Comparison of ENCODE assay signal across 15 cellular contexts in genomic region chr2:43032894-43033270, GRCh38.
DNase-seq lines count a peak whose midpoint lies in the region; ATAC-seq and TF ChIP-seq lines count a peak whose summit lies in the region.
"Had no signal": no experiment of that assay in that cellular context is flagged by ENCODE, and none has a peak within 500 bp of the region (broad histone marks: within the 10 kb centered on the region; RNA-seq: fewer than 3 reads in every experiment).

No MANE protein-coding gene starts in this region.

- H3K27ac Mint-ChIP-seq in GM23338, result no peak overlapping the region

- H2BK12ac ChIP-seq in trophoblast cell (ENCODE audit: low read length), result peak overlapping the region; percentile 80

- H2AFZ ChIP-seq in trophoblast cell (ENCODE audit: insufficient read depth, low read length, poor library complexity) (peak overlapping the region; percentile 26), GM23338 (no peak overlapping the region)
- H2AFZ ChIP-seq: PC-9 had no signal

- H3K27ac ChIP-seq in gastroesophageal sphincter (peak overlapping the region in 3 of 4 donors; percentile 46 to 81 (median 68)), trophoblast cell (ENCODE audit: low read depth, low read length) (no peak overlapping the region), vagina (peak overlapping the region; percentile 65), GM23338 (ENCODE audit: low read depth) (no peak overlapping the region)
- H3K27ac ChIP-seq: KMS-11, PC-9 had no signal

- H3K9ac ChIP-seq in trophoblast cell (ENCODE audit: low read length), result no peak overlapping the region
- H3K9ac ChIP-seq: KMS-11 had no signal

- ATAC-seq in Right ventricle myocardium inferior, result peak; percentile 27
- ATAC-seq in Right ventricle myocardium superior (ENCODE audit: poor library complexity), result no peak
- ATAC-seq in gastroesophageal sphincter, result no peak
- ATAC-seq in GM23338, result no peak
- no peak for ATAC-seq in HG03139 (IDR thresholded peaks at IDR 0.05; ENCODE audit: unreplicated experiment)
- no peak for ATAC-seq in GM18870 (IDR thresholded peaks at IDR 0.05; ENCODE audit: unreplicated experiment)
- ATAC-seq: activated CD4-positive, CD25-positive, alpha-beta regulatory T cell treated with anti-CD3 and anti-CD28 coated beads, Interleukin-2, amount 50 U/mL, for 24 hours; activated naive CD4-positive, alpha-beta T cell treated with anti-CD3 and anti-CD28 coated beads, Interleukin-2, amount 50 U/mL, for 72 hours had no signal

- H2BK120ac ChIP-seq in trophoblast cell (ENCODE audit: insufficient read depth, low read length, poor library complexity), result no peak overlapping the region

- H3K23ac ChIP-seq in trophoblast cell (ENCODE audit: low read length), result no peak overlapping the region

- no peaks in the 10 kb centered on the region; the same call in 1 of the 3 replicates for H3K9me3 Mint-ChIP-seq in GM23338
- H3K9me3 Mint-ChIP-seq: activated naive CD4-positive, alpha-beta T cell treated with anti-CD3 and anti-CD28 coated beads, Interleukin-2, amount 50 U/mL, for 72 hours had no signal

- H3K79me2 ChIP-seq in trophoblast cell (ENCODE audit: control insufficient read depth, insufficient read depth, low read length, poor library complexity), result no peaks in the 10 kb centered on the region
- no peaks in the 10 kb centered on the region for H3K79me2 ChIP-seq in GM23338 (replicated peaks; ENCODE audit: insufficient read depth)

- H2BK5ac ChIP-seq in trophoblast cell (ENCODE audit: low read depth, low read length, poor library complexity), result no peak overlapping the region

- H4K12ac ChIP-seq in trophoblast cell (ENCODE audit: low read depth, low read length), result no peak overlapping the region

- TF ChIP-seq CTCF in gastroesophageal sphincter (IDR thresholded peaks at IDR 0.05) (no peak), vagina (IDR thresholded peaks at IDR 0.05) (no peak), GM23338 (conservative IDR thresholded peaks at IDR 0.05; ENCODE audit: low read depth in 2 of 2) (no peak)

- H3K9me2 ChIP-seq in GM23338 (ENCODE audit: insufficient read depth), result no peaks in the 10 kb centered on the region

- no peaks in the 10 kb centered on the region for H3K27me3 ChIP-seq in gastroesophageal sphincter
- H3K27me3 ChIP-seq in trophoblast cell (ENCODE audit: insufficient read depth, low read length), result no peaks in the 10 kb centered on the region
- H3K27me3 ChIP-seq in vagina, result no peaks in the 10 kb centered on the region
- no peaks in the 10 kb centered on the region for H3K27me3 ChIP-seq in GM23338 (ENCODE audit: insufficient read depth)

- H3K4me2 ChIP-seq in trophoblast cell (ENCODE audit: low read length) (no peak overlapping the region), GM23338 (no peak overlapping the region)
- H3K4me2 ChIP-seq: KMS-11, PC-9 had no signal

- peak overlapping the region; percentile 44 for H2AK5ac ChIP-seq in trophoblast cell (ENCODE audit: low read length)

- H3K4me1 Mint-ChIP-seq in GM23338, result peaks cover 4% of the 10 kb centered on the region

- H3K27me3 Mint-ChIP-seq in GM23338 (ENCODE audit: insufficient read depth, low read depth, poor library complexity), result peaks cover 2% of the 10 kb centered on the region

- 72% methylated on average over 6 of the region's 7 CpGs for WGBS in gastroesophageal sphincter (ENCODE audit: low coverage in 1 of 2), 2 donors
- WGBS in trophoblast cell (ENCODE audit: extremely low coverage, insufficient coverage, insufficient read length), result no CpG with 5 or more reads among the region's 7 CpGs

- H3K4me3 ChIP-seq in gastroesophageal sphincter (no peak overlapping the region), trophoblast cell (ENCODE audit: low read depth, low read length) (no peak overlapping the region), vagina (no peak overlapping the region), GM23338 (no peak overlapping the region)
- H3K4me3 ChIP-seq: PC-9 had no signal

- no peak overlapping the region for H3K14ac ChIP-seq in trophoblast cell (ENCODE audit: low read length)

- no peak overlapping the region for H3K18ac ChIP-seq in trophoblast cell (ENCODE audit: low read length)

- TF ChIP-seq POLR2A in gastroesophageal sphincter (IDR thresholded peaks at IDR 0.05) (no peak), vagina (IDR thresholded peaks at IDR 0.05) (no peak)

- H3K9me3 ChIP-seq in gastroesophageal sphincter, result no peaks in the 10 kb centered on the region
- H3K9me3 ChIP-seq in trophoblast cell (ENCODE audit: insufficient read depth, low read depth, low read length), result no peaks in the 10 kb centered on the region
- no peaks in the 10 kb centered on the region for H3K9me3 ChIP-seq in vagina

- H4K20me1 ChIP-seq in GM23338 (replicated peaks; ENCODE audit: insufficient read depth), result no peaks in the 10 kb centered on the region

- H3K36me3 ChIP-seq in gastroesophageal sphincter, result no peaks in the 10 kb centered on the region
- peaks cover 0 to 3% of the 10 kb centered on the region in 2 experiments for H3K36me3 ChIP-seq in trophoblast cell (ENCODE audit: control insufficient read depth in 1 of 2, insufficient read depth in 2 of 2, low read length in 2 of 2)
- no peaks in the 10 kb centered on the region for H3K36me3 ChIP-seq in vagina
- H3K36me3 ChIP-seq in GM23338 (ENCODE audit: insufficient read depth), result no peaks in the 10 kb centered on the region

- peaks cover 0 to 19% (median 13%) of the 10 kb centered on the region in 3 donors for H3K4me1 ChIP-seq in gastroesophageal sphincter
- peaks cover 7 to 12% of the 10 kb centered on the region in 2 experiments for H3K4me1 ChIP-seq in trophoblast cell (ENCODE audit: control insufficient read depth in 1 of 2, insufficient read depth in 2 of 2, low read length in 2 of 2)
- H3K4me1 ChIP-seq in vagina, result peaks cover 31% of the 10 kb centered on the region
- no peaks in the 10 kb centered on the region for H3K4me1 ChIP-seq in GM23338 (ENCODE audit: insufficient read depth)

- H3K4ac ChIP-seq in trophoblast cell (ENCODE audit: low read depth, low read length), result no peak overlapping the region

- H3K36me3 Mint-ChIP-seq in GM23338 (ENCODE audit: low read depth), result no peaks in the 10 kb centered on the region; the same call in 2 of the 3 replicates
- H3K36me3 Mint-ChIP-seq: activated naive CD4-positive, alpha-beta T cell treated with anti-CD3 and anti-CD28 coated beads, Interleukin-2, amount 50 U/mL, for 72 hours had no signal

- H3F3A ChIP-seq in GM23338 (replicated peaks; ENCODE audit: low read depth), result no peaks in the 10 kb centered on the region

- no peak overlapping the region for H3K4me3 Mint-ChIP-seq in GM23338

- DNase-seq in Right ventricle myocardium inferior (ENCODE audit: missing footprints) (no peak), Right ventricle myocardium superior (no peak), trophoblast cell (no peak), vagina (ENCODE audit: extremely low spot score in 2 of 2) (no peak), GM23338 (ENCODE audit: low spot score) (no peak)
- DNase-seq: erythroblast, NCI-H1694, NCI-H524, PC-9 had no signal

- H3K79me1 ChIP-seq in trophoblast cell (ENCODE audit: low read length), result peaks cover 12% of the 10 kb centered on the region

- H4K91ac ChIP-seq in trophoblast cell (ENCODE audit: low read depth, low read length), result peak overlapping the region; percentile 86

- intact Hi-C loops in Right ventricle myocardium inferior (cut with DNase I) (no loop called here), Right ventricle myocardium superior (cut with DNase I) (no loop called here), vagina (cut with DNase I) (loop anchor here (10.0 kb wide), 1 partner anchor 52 kb away; no protein-coding TSS in a partner anchor)

- H4K8ac ChIP-seq in trophoblast cell (ENCODE audit: low read depth, low read length), result no peak overlapping the region

- no peak for TF ChIP-seq EP300 in gastroesophageal sphincter (IDR thresholded peaks at IDR 0.05)

TF ChIP-seq in GM23338, 12 proteins besides CTCF, POLR2A, EP300 and RAD21 (continues in another document):
- TF ChIP-seq ZNF331 (CRISPR knock-in tag; IDR thresholded peaks at IDR 0.05; ENCODE audit: low read depth) (no peak), NANOG (IDR thresholded peaks at IDR 0.05; ENCODE audit: borderline replicate concordance) (no peak), EZH2phosphoT487 (IDR thresholded peaks at IDR 0.05; ENCODE audit: unreplicated experiment) (no peak)

Comparison
In these comparisons a context has a peak if more than half of its experiments do, and no peak if none do; other contexts are left out.
1. H3K27ac ChIP-seq: peak in gastroesophageal sphincter (3 of 4) and vagina (single experiment); none in trophoblast cell (single experiment) and GM23338 (single experiment).